ENCODE assay signal across 18 cellular contexts in genomic region chr10:47058961-47059391, GRCh38.
DNase-seq lines count a peak whose midpoint lies in the region; ATAC-seq and TF ChIP-seq lines count a peak whose summit lies in the region.
"Had no signal": no experiment of that assay in that cellular context is flagged by ENCODE, and none has a peak within 500 bp of the region (broad histone marks: within the 10 kb centered on the region; RNA-seq: fewer than 3 reads in every experiment).

No MANE protein-coding gene starts in this region.

- peak overlapping the region; percentile 14 for H3K27ac Mint-ChIP-seq in progenitor cell of endocrine pancreas
- H3K27ac Mint-ChIP-seq: mesothelial cell of epicardium had no signal

- TF ChIP-seq CTCF in AG10803 (conservative IDR thresholded peaks at IDR 0.05; ENCODE audit: low read length) (no peak), progenitor cell of endocrine pancreas (IDR thresholded peaks at IDR 0.05; ENCODE audit: unreplicated experiment) (no peak), omental fat pad (IDR thresholded peaks at IDR 0.05) (no peak)

- no peaks in the 10 kb centered on the region for H3K4me1 Mint-ChIP-seq in progenitor cell of endocrine pancreas (ENCODE audit: low read depth)

- H3K4me3 Mint-ChIP-seq in progenitor cell of endocrine pancreas (ENCODE audit: low read depth) = no peak overlapping the region
- H3K4me3 Mint-ChIP-seq: mesothelial cell of epicardium had no signal

- no peak overlapping the region for H3K4me3 ChIP-seq in AG10803 (ENCODE audit: low read length)
- H3K4me3 ChIP-seq: ascending aorta, HAP-1, SK-N-MC had no signal

- no peak for ATAC-seq in omental fat pad (ENCODE audit: low FRiP score)
- no peak for ATAC-seq in GM21390 (IDR thresholded peaks at IDR 0.05; ENCODE audit: unreplicated experiment)
- ATAC-seq: left colon had no signal

- peaks cover 54% of the 10 kb centered on the region for H3K27me3 Mint-ChIP-seq in progenitor cell of endocrine pancreas

- no peaks in the 10 kb centered on the region for H3K36me3 Mint-ChIP-seq in progenitor cell of endocrine pancreas (ENCODE audit: insufficient read depth)
- H3K36me3 Mint-ChIP-seq: mesothelial cell of epicardium had no signal

- H3K9me3 Mint-ChIP-seq in progenitor cell of endocrine pancreas (ENCODE audit: low read depth) = no peaks in the 10 kb centered on the region
- H3K9me3 Mint-ChIP-seq: mesothelial cell of epicardium had no signal

- DNase-seq in AG10803 (ENCODE audit: low read depth) (peak; percentile 58), GM04504 (ENCODE audit: low read depth) (peak; percentile 6), RPMI7951 (ENCODE audit: low read depth) (peak; percentile 7), progenitor cell of endocrine pancreas (ENCODE audit: low spot score, unreplicated experiment) (no peak), omental fat pad (ENCODE audit: low spot score) (no peak), NCI-H524 (lab: John Stamatoyannopoulos, UW) (no peak), DMS153 treated with DMSO at 0.1 percent for 48 hours (lab: John Stamatoyannopoulos, UW; ENCODE audit: unreplicated experiment) (no peak)
- DNase-seq: activated CD8-positive, alpha-beta memory T cell treated with anti-CD3 and anti-CD28 coated beads, Interleukin-2, amount 50 U/mL, for 48 hours; foreskin melanocyte; NCI-H146; NCI-H524 treated with DMSO at 0.1 percent for 48 hours; stimulated activated CD4-positive, alpha-beta T cell treated with anti-CD3 and anti-CD28 coated beads, Interleukin-2, amount 100 ng/mL, for 48 hours had no signal

Comparison
In these comparisons a context has a peak if more than half of its experiments do, and no peak if none do; other contexts are left out.
1. DNase-seq: peak in AG10803 (single experiment), GM04504 (single experiment) and RPMI7951 (single experiment); none in progenitor cell of endocrine pancreas (single experiment), omental fat pad (single experiment), NCI-H524 (0 of 2) and DMS153 treated with DMSO at 0.1 percent for 48 hours (single experiment).